ENCODE assay signal across 12 cellular contexts in the genomic region with DNA sequence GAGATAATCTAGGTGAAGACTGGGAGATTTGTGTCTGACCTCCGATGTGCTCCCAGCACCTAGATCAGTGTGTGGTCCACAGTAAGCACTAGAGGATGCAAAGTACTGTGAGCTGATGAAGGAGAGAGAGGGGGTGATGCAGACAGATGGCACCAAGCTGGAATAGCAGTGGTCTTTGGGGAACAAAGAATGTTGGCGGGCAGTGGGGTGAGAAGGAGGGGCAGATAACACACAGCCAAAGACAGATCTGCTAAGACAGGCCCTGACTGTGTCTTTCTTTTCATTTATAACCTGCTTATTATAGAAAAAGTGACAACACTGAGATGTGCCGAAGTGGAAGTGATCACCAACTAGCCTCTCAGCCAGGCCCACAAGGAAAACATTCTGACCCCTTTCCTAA. TPM values are rescaled to one million over a fixed set of nuclear protein-coding genes. Genes with fewer than 3 reads are reported as not detected.
DNase-seq lines count a peak whose midpoint lies in the region; FAIRE-seq and TF ChIP-seq lines count a peak whose summit lies in the region.
"Had no signal": no experiment of that assay in that cellular context is flagged by ENCODE, and none has a peak within 500 bp of the region (broad histone marks: within the 10 kb centered on the region; RNA-seq: fewer than 3 reads in every experiment).

No MANE protein-coding gene starts in this region.

- no peaks in the 10 kb centered on the region for H3K9me2 ChIP-seq in Karpas-422 (replicated peaks; ENCODE audit: insufficient read depth, low read length)

- H3K36me3 ChIP-seq in endothelial cell of umbilical vein (ENCODE audit: control insufficient read depth in 2 of 2, extremely low read depth in 1 of 2, insufficient read depth in 2 of 2, low read length in 2 of 2) (no peaks in the 10 kb centered on the region), osteoblast (ENCODE audit: insufficient read depth, low read length) (peaks cover 3% of the 10 kb centered on the region), transverse colon (no peaks in the 10 kb centered on the region), Karpas-422 (ENCODE audit: insufficient read depth, low read length) (no peaks in the 10 kb centered on the region)

- no peaks in the 10 kb centered on the region for H3K9me3 ChIP-seq in endothelial cell of umbilical vein (replicated peaks; ENCODE audit: control insufficient read depth, insufficient read depth, low read length)
- no peaks in the 10 kb centered on the region for H3K9me3 ChIP-seq in osteoblast (ENCODE audit: low read depth, low read length)
- no peaks in the 10 kb centered on the region for H3K9me3 ChIP-seq in transverse colon
- no peaks in the 10 kb centered on the region for H3K9me3 ChIP-seq in Karpas-422 (ENCODE audit: low read length)

- peak; percentile 40 for DNase-seq in NCI-H2171 treated with DMSO at 0.1 percent for 48 hours (lab: John Stamatoyannopoulos, UW)
- DNase-seq in NCI-H2171 (lab: John Stamatoyannopoulos, UW), result no peak
- no peak for DNase-seq in endothelial cell of umbilical vein (ENCODE audit: low read depth, low spot score)
- DNase-seq in osteoblast (ENCODE audit: insufficient read length, low spot score, missing footprints), result no peak
- no peak for DNase-seq in transverse colon
- DNase-seq in NCI-H345 treated with DMSO at 0.1 percent for 48 hours (lab: John Stamatoyannopoulos, UW; ENCODE audit: unreplicated experiment), result no peak
- no peak for DNase-seq in amniotic stem cell (lab: John Stamatoyannopoulos, UW)
- no peak for DNase-seq in Karpas-422
- DNase-seq: stimulated activated CD4-positive, alpha-beta T cell treated with anti-CD3 and anti-CD28 coated beads, Interleukin-2, amount 100 ng/mL, for 48 hours; stimulated activated naive CD4-positive, alpha-beta T cell treated with Interleukin-2 at 50 U/mL for 16 hours had no signal

- peak overlapping the region; percentile 94 for H3K27ac ChIP-seq in endothelial cell of umbilical vein (ENCODE audit: insufficient read depth, low read depth, low read length)
- H3K27ac ChIP-seq in osteoblast (ENCODE audit: low read depth, low read length), result peak overlapping the region; percentile 96
- peak overlapping the region; percentile 74 to 91 (median 86) for H3K27ac ChIP-seq in transverse colon
- H3K27ac ChIP-seq in Karpas-422 (ENCODE audit: low read length), result no peak overlapping the region
- H3K27ac ChIP-seq: 22Rv1 had no signal

- TF ChIP-seq POLR2A in endothelial cell of umbilical vein (IDR thresholded peaks at IDR 0.05; ENCODE audit: low read depth, low read length) (no peak), transverse colon (IDR thresholded peaks at IDR 0.05) (no peak)

- H3K79me2 ChIP-seq in endothelial cell of umbilical vein (ENCODE audit: control insufficient read depth, insufficient read depth, low read length) (peaks cover 18% of the 10 kb centered on the region), osteoblast (ENCODE audit: insufficient read depth, low read length) (peaks cover 64% of the 10 kb centered on the region), Karpas-422 (ENCODE audit: low read length) (0 out of 2 replicates have a peak, but pooled peaks cover 3% of the 10 kb centered on the region)

- H3K4me1 ChIP-seq in endothelial cell of umbilical vein (ENCODE audit: control insufficient read depth, extremely low read depth, insufficient read depth, low read length), result peaks cover 71% of the 10 kb centered on the region
- peaks cover 78% of the 10 kb centered on the region for H3K4me1 ChIP-seq in osteoblast (ENCODE audit: insufficient read depth, low read length)
- peaks cover 42 to 69% (median 52%) of the 10 kb centered on the region in 4 donors for H3K4me1 ChIP-seq in transverse colon
- H3K4me1 ChIP-seq in Karpas-422 (ENCODE audit: low read length), result peaks cover 4% of the 10 kb centered on the region; the same call in 1 of the 2 replicates

- no peaks in the 10 kb centered on the region for H3K27me3 ChIP-seq in endothelial cell of umbilical vein (ENCODE audit: control insufficient read depth in 2 of 2, insufficient read depth in 2 of 2, low read length in 2 of 2)
- no peaks in the 10 kb centered on the region for H3K27me3 ChIP-seq in osteoblast (ENCODE audit: insufficient read depth, low read length)
- H3K27me3 ChIP-seq in transverse colon, result no peaks in the 10 kb centered on the region
- H3K27me3 ChIP-seq in Karpas-422 (ENCODE audit: low read length), result no peaks in the 10 kb centered on the region

- CTCF ChIA-PET in endothelial cell of umbilical vein (lab: Charles Lee), result interaction anchor here (2.1 to 6.3 kb wide), 6 partner anchors 12 to 157 kb away, joined by 5 to 85 read pairs (median 14); a partner anchor contains a TSS

- no TSS peak for BruUV-seq in endothelial cell of umbilical vein (replicated peaks; lab: Mats Ljungman, UMichigan)

- H4K20me1 ChIP-seq in endothelial cell of umbilical vein (replicated peaks; ENCODE audit: control insufficient read depth, extremely low read depth, insufficient read depth, low read length) (no peaks in the 10 kb centered on the region), osteoblast (ENCODE audit: insufficient read depth, low read length) (no peaks in the 10 kb centered on the region), Karpas-422 (ENCODE audit: insufficient read depth, low read depth, low read length) (peaks cover 23% of the 10 kb centered on the region)

- POLR2A ChIA-PET in endothelial cell of umbilical vein (lab: Charles Lee), result interaction anchor here (2.1 to 4.8 kb wide), 4 partner anchors 12 to 101 kb away, joined by 6 to 40 read pairs (median 15); a partner anchor contains a TSS

- intact Hi-C loops in endothelial cell of umbilical vein (cut with micrococcal nuclease), result loop anchor here (2.0 kb wide), 1 partner anchor 77 kb away; no protein-coding TSS in a partner anchor
- intact Hi-C loops in transverse colon (cut with DNase I; ENCODE audit: low total_unique reads), result loop anchor here (5.0 kb wide), 1 partner anchor 39 kb away; a partner anchor contains a TSS

- in situ Hi-C loops in transverse colon (cut with MboI; ENCODE audit: low pct_ligation_motif_present in 1 of 4, low pct_unique_long_range_greater_than_20kb in 1 of 4, low sequenced_read_pairs in 3 of 4), result no loop called here

- no peak overlapping the region for H2AFZ ChIP-seq in endothelial cell of umbilical vein (ENCODE audit: low read depth, low read length)
- H2AFZ ChIP-seq in osteoblast (ENCODE audit: low read length), result no peak overlapping the region
- H2AFZ ChIP-seq in Karpas-422 (ENCODE audit: low read length), result no peak overlapping the region

- no peak for TF ChIP-seq CTCF in endothelial cell of umbilical vein (IDR thresholded peaks at IDR 0.05; ENCODE audit: extremely low read depth in 1 of 2, insufficient read depth in 1 of 2, low read depth in 1 of 2, low read length in 2 of 2)
- TF ChIP-seq CTCF in osteoblast (IDR thresholded peaks at IDR 0.05; ENCODE audit: extremely low read depth, low read depth, low read length), result no peak
- TF ChIP-seq CTCF in transverse colon (IDR thresholded peaks at IDR 0.05), result no peak

- H3K4me3 ChIP-seq in endothelial cell of umbilical vein (replicated peaks in 1 of 3; ENCODE audit: insufficient read depth in 1 of 3, low read depth in 1 of 3, low read length in 3 of 3) (no peak overlapping the region), osteoblast (ENCODE audit: insufficient read depth, low read length) (no peak overlapping the region), transverse colon (no peak overlapping the region), Karpas-422 (ENCODE audit: low read length) (no peak overlapping the region)

- no peak for FAIRE-seq in endothelial cell of umbilical vein (lab: Jason Lieb, UNC)
- FAIRE-seq: islet of Langerhans had no signal

- no peak for TF ChIP-seq EP300 in transverse colon (IDR thresholded peaks at IDR 0.05; ENCODE audit: low read depth)

- H3K9me1 ChIP-seq in endothelial cell of umbilical vein (replicated peaks; ENCODE audit: control insufficient read depth, extremely low read depth, insufficient read depth, low read length), result no peaks in the 10 kb centered on the region

- dilution Hi-C loops in endothelial cell of umbilical vein (cut with MboI; ENCODE audit: extremely low pct_ligation_motif_present, low sequenced_read_pairs), result no loop called here

- H3K9ac ChIP-seq in endothelial cell of umbilical vein (replicated peaks; ENCODE audit: extremely low read depth, insufficient read depth, low read length) (peak overlapping the region; percentile 77), Karpas-422 (ENCODE audit: low read length) (no peak overlapping the region)

- peak overlapping the region; percentile 1 for H3K4me2 ChIP-seq in endothelial cell of umbilical vein (ENCODE audit: insufficient read depth, low read length)
- H3K4me2 ChIP-seq in osteoblast (ENCODE audit: insufficient read depth, low read length), result no peak overlapping the region
- no peak overlapping the region for H3K4me2 ChIP-seq in Karpas-422 (ENCODE audit: low read depth, low read length, poor library complexity, severe bottlenecking)

- WGBS in transverse colon (ENCODE audit: low coverage in 1 of 2), 2 donors, result 84 to 87% methylated on average over 2 to 3 of the region's 3 CpGs

TF ChIP-seq in endothelial cell of umbilical vein, 7 proteins besides CTCF, POLR2A, EP300 and RAD21 (continues in another document):
- no peak for TF ChIP-seq GATA2 (IDR thresholded peaks at IDR 0.05; ENCODE audit: insufficient read depth, insufficient read length, low read depth, low read length)
- no peak for TF ChIP-seq FOS (IDR thresholded peaks at IDR 0.05; ENCODE audit: borderline replicate concordance, insufficient read depth, low read length)
- no peak for TF ChIP-seq EZH2 (IDR thresholded peaks at IDR 0.05; ENCODE audit: borderline replicate concordance, low read depth, low read length, severe bottlenecking)
- TF ChIP-seq, protein P1, sequence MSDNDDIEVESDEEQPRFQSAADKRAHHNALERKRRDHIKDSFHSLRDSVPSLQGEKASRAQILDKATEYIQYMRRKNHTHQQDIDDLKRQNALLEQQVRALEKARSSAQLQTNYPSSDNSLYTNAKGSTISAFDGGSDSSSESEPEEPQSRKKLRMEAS (IDR thresholded peaks at IDR 0.05; ENCODE audit: insufficient read depth, insufficient read length), result no peak
- no peak for TF ChIP-seq POLR2AphosphoS5 (IDR thresholded peaks at IDR 0.05; ENCODE audit: insufficient read depth, low read depth, low read length)
- TF ChIP-seq MYC (IDR thresholded peaks at IDR 0.05; ENCODE audit: low read depth, low read length), result no peak

RNA-seq across cellular contexts. Expression of a gene that starts 37.5 kb away (rescaled TPM):
- total RNA-seq in endothelial cell of umbilical vein, result 105 and 118 TPM in 2 replicates
- polyA plus RNA-seq in endothelial cell of umbilical vein, result 109 and 115 TPM in 2 replicates
- 84.9 and 98.4 TPM in 2 replicates for polyA plus RNA-seq in endothelial cell of umbilical vein (2011; cell fraction: cytosol; rRNA removed)
- 63.2 and 75.9 TPM in 2 replicates for polyA plus RNA-seq in endothelial cell of umbilical vein (2011; cell fraction: nucleus; rRNA removed)
- 101 and 105 TPM in 2 replicates for polyA plus RNA-seq in endothelial cell of umbilical vein (2012)
- polyA minus RNA-seq in endothelial cell of umbilical vein, result 189 and 212 TPM in 2 replicates
- polyA minus RNA-seq in endothelial cell of umbilical vein (2011; cell fraction: cytosol; rRNA and poly(A)+ RNA removed), result 41.4 TPM
- polyA minus RNA-seq in endothelial cell of umbilical vein (2011; cell fraction: nucleus; rRNA and poly(A)+ RNA removed), result 62.9 and 76.6 TPM in 2 replicates
- total RNA-seq in osteoblast, result 109 and 128 TPM in 2 replicates
- 100 to 1,000 TPM; 125 to 252 (median 184) TPM for total RNA-seq in transverse colon
- total RNA-seq in Karpas-422 (2014; rRNA removed; shearing (Covaris generic); ENCODE audit: low replicate concordance), result 54.4 and 67.2 TPM in 2 replicates
